Comparison of ENCODE assay signal across 1 cellular context in genomic region chr7:141737836-141738591, GRCh38.
TF ChIP-seq lines count a peak whose summit lies in the region.

Gene SSBP1, plus strand, starts transcription at chr7:141738358. Its CDS starts 809 bp downstream, at chr7:141739167.

TF ChIP-seq in GM12878, 131 proteins besides CTCF, POLR2A, EP300 and RAD21 (continued from another document):
- TF ChIP-seq PRDM15 (CRISPR knock-in tag; IDR thresholded peaks at IDR 0.05) (no peak), SMAD5 (IDR thresholded peaks at IDR 0.05; ENCODE audit: low read depth) (peak; percentile 93), DPF2 (IDR thresholded peaks at IDR 0.05) (peak; percentile 67), KLF5 (IDR thresholded peaks at IDR 0.05; ENCODE audit: partially characterized antibody) (peak; percentile 91), SMC3 (IDR thresholded peaks at IDR 0.05; ENCODE audit: borderline replicate concordance, low read length) (peak; percentile 26; the same call in 1 of the 2 replicates), FOXM1 (IDR thresholded peaks at IDR 0.05; ENCODE audit: low read depth, low read length) (peak; percentile 95), MYC (IDR thresholded peaks at IDR 0.05; ENCODE audit: insufficient read depth, insufficient read length, insufficient replicate concordance, low read length, severe bottlenecking) (peak; percentile 91), SIX5 (IDR thresholded peaks at IDR 0.05; ENCODE audit: low read depth, low read length, severe bottlenecking) (peak; percentile 82), MTA2 (IDR thresholded peaks at IDR 0.05; ENCODE audit: low read depth) (peak; percentile 88), IKZF2 (IDR thresholded peaks at IDR 0.05) (peak; percentile 81 to 90), IRF5 (IDR thresholded peaks at IDR 0.05; ENCODE audit: borderline replicate concordance) (peak; percentile 36; the same call in 1 of the 2 replicates), ATF2 (IDR thresholded peaks at IDR 0.05; ENCODE audit: low read length) (peak; percentile 86; the same call in 1 of the 2 replicates)
